ENCODE assay signal across 36 cellular contexts in genomic region chr12:43556057-43556456, GRCh38. TPM values are rescaled to one million over a fixed set of nuclear protein-coding genes. Genes with fewer than 3 reads are reported as not detected.
"Had no signal": no experiment of that assay in that cellular context is flagged by ENCODE, and none has a peak within 500 bp of the region (broad histone marks: within the 10 kb centered on the region; RNA-seq: fewer than 3 reads in every experiment).

No MANE protein-coding gene starts in this region.

- H3K4me3 ChIP-seq: MG63 had no signal

- DNase-seq: Karpas-422, Kasumi-1, MG63, MM.1S, MV-4-11, NCI-H1048, NCI-H1092, NCI-H1092 treated with DMSO at 0.1 percent for 48 hours, NCI-H1105, NCI-H1105 treated with DMSO at 0.1 percent for 48 hours, NCI-H1417, NCI-H1417 treated with DMSO at 0.1 percent for 48 hours, NCI-H1436, NCI-H1436 treated with DMSO at 0.1 percent for 48 hours, NCI-H146, NCI-H1694, NCI-H1694 treated with DMSO at 0.1 percent for 48 hours, NCI-H187, NCI-H187 treated with DMSO at 0.1 percent for 48 hours, NCI-H1930, NCI-H2029, NCI-H2029 treated with DMSO at 0.1 percent for 48 hours, NCI-H2081, NCI-H2081 treated with DMSO at 0.1 percent for 48 hours, NCI-H2107, NCI-H2171, NCI-H2171 treated with DMSO at 0.1 percent for 48 hours, NCI-H2227 treated with DMSO at 0.1 percent for 48 hours, NCI-H226, NCI-H345, NCI-H446, NCI-H446 treated with DMSO at 0.1 percent for 48 hours, NCI-H510A, NCI-H510A treated with DMSO at 0.1 percent for 48 hours, NCI-H524 had no signal

- H3K27me3 ChIP-seq: MG63 had no signal

- H3K9me3 ChIP-seq: MG63 had no signal

- H3K36me3 ChIP-seq: MG63 had no signal

RNA-seq across cellular contexts. Expression of gene ADAMTS20, which starts 4.1 kb away (rescaled TPM):
- total RNA-seq: MCF 10A had no signal
